10 cellular contexts compared by ENCODE assay signal in the genomic region with DNA sequence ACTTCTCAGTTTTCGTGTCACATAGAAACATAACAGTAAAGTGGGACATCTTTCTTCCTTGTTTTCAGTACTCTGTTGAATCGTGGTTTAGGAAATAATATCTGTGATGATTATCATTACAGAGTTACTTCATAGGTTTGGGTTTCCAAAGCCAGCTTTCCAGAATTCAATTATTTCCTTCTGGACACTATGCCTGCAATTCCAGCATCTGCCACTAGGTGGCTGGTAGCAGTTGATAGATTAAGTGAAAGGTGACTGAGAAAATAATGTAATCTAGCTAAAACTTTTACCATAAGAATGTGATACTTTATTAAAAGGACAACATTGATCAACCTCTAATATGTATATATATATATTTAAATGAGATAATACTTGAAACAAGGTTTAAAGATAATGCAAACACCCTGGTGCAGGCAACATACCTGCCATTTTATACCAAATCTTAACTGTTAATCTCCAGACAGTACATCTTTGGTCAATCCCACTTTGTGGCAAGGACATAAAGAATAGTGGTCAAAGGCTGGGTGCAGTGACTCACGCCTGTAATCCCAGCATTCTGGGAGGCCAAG.
DNase-seq lines count a peak whose midpoint lies in the region; ATAC-seq, FAIRE-seq and TF ChIP-seq lines count a peak whose summit lies in the region.
"Had no signal": no experiment of that assay in that cellular context is flagged by ENCODE, and none has a peak within 500 bp of the region (broad histone marks: within the 10 kb centered on the region; RNA-seq: fewer than 3 reads in every experiment).

No MANE protein-coding gene starts in this region.

- FAIRE-seq in endothelial cell of umbilical vein (lab: Jason Lieb, UNC) = peak; percentile 54
- FAIRE-seq: colon had no signal

- H3K9me1 ChIP-seq in endothelial cell of umbilical vein (replicated peaks; ENCODE audit: control insufficient read depth, extremely low read depth, insufficient read depth, low read length) = no peaks in the 10 kb centered on the region

- WGBS in spleen, 5 donors = 73 to 87% (median 79%) methylated on average over 3 of the region's 3 CpGs

- intact Hi-C loops in endothelial cell of umbilical vein (cut with micrococcal nuclease) = no loop called here
- intact Hi-C loops in spleen (cut with DNase I; ENCODE audit: low total_unique reads) = no loop called here

- no peak overlapping the region for H3K4me2 ChIP-seq in OCI-LY3 (ENCODE audit: low read length)
- H3K4me2 ChIP-seq in endothelial cell of umbilical vein (ENCODE audit: insufficient read depth, low read length) = no peak overlapping the region

- peak; percentile 60 for DNase-seq in NCI-H82 (lab: John Stamatoyannopoulos, UW)
- no peak for DNase-seq in NCI-H82 treated with DMSO at 0.1 percent for 48 hours (lab: John Stamatoyannopoulos, UW; ENCODE audit: unreplicated experiment)
- DNase-seq in endothelial cell of umbilical vein (ENCODE audit: low read depth, low spot score) = no peak
- DNase-seq in spleen = no peak
- DNase-seq in middle frontal gyrus (ENCODE audit: extremely low spot score, low spot score) = no peak

- POLR2A ChIA-PET in endothelial cell of umbilical vein (lab: Charles Lee) = no interaction called here

- peaks cover 4% of the 10 kb centered on the region; the same call in 1 of the 2 replicates for H3K9me3 ChIP-seq in OCI-LY3 (ENCODE audit: insufficient read depth, low read length)
- no peaks in the 10 kb centered on the region for H3K9me3 ChIP-seq in endothelial cell of umbilical vein (replicated peaks; ENCODE audit: control insufficient read depth, insufficient read depth, low read length)
- peaks cover 0 to 12% (median 10%) of the 10 kb centered on the region in 8 donors for H3K9me3 ChIP-seq in spleen

- H3K9ac ChIP-seq in OCI-LY3 (ENCODE audit: low read length) (no peak overlapping the region), endothelial cell of umbilical vein (replicated peaks; ENCODE audit: extremely low read depth, insufficient read depth, low read length) (no peak overlapping the region)

- CTCF ChIA-PET in endothelial cell of umbilical vein (lab: Charles Lee) = interaction anchor here (0.7 to 4.4 kb wide), 15 partner anchors 12 to 135 kb away, joined by 3 to 30 read pairs (median 4); partner anchors contain the start of gene SH3PXD2A

- dilution Hi-C loops in endothelial cell of umbilical vein (cut with MboI; ENCODE audit: extremely low pct_ligation_motif_present, low sequenced_read_pairs) = no loop called here

- H3K36me3 ChIP-seq in OCI-LY3 (replicated peaks; ENCODE audit: low read depth, low read length) = no peaks in the 10 kb centered on the region
- no peaks in the 10 kb centered on the region for H3K36me3 ChIP-seq in endothelial cell of umbilical vein (ENCODE audit: control insufficient read depth in 2 of 2, extremely low read depth in 1 of 2, insufficient read depth in 2 of 2, low read length in 2 of 2)
- H3K36me3 ChIP-seq in spleen = no peaks in the 10 kb centered on the region

- H3K4me1 ChIP-seq in OCI-LY3 (ENCODE audit: low read length) (no peaks in the 10 kb centered on the region), endothelial cell of umbilical vein (ENCODE audit: control insufficient read depth, extremely low read depth, insufficient read depth, low read length) (peaks cover 7% of the 10 kb centered on the region), spleen (peaks cover 5 to 18% (median 13%) of the 10 kb centered on the region in 6 donors)

- no peak for ATAC-seq in HG02798 (IDR thresholded peaks at IDR 0.05; ENCODE audit: poor library complexity, unreplicated experiment)
- no peak for ATAC-seq in HG03571 (IDR thresholded peaks at IDR 0.05; ENCODE audit: unreplicated experiment)
- ATAC-seq: sciatic nerve had no signal

- TF ChIP-seq POLR2A in endothelial cell of umbilical vein (IDR thresholded peaks at IDR 0.05; ENCODE audit: low read depth, low read length) = no peak
- TF ChIP-seq POLR2A in spleen (IDR thresholded peaks at IDR 0.05) = no peak

- H4K20me1 ChIP-seq in OCI-LY3 (ENCODE audit: insufficient read depth, low read length) (no peaks in the 10 kb centered on the region), endothelial cell of umbilical vein (replicated peaks; ENCODE audit: control insufficient read depth, extremely low read depth, insufficient read depth, low read length) (no peaks in the 10 kb centered on the region)

- no TSS peak for BruUV-seq in endothelial cell of umbilical vein (replicated peaks; lab: Mats Ljungman, UMichigan)

- no peaks in the 10 kb centered on the region for H3K27me3 ChIP-seq in OCI-LY3 (ENCODE audit: low read depth, low read length)
- H3K27me3 ChIP-seq in endothelial cell of umbilical vein (ENCODE audit: control insufficient read depth in 2 of 2, insufficient read depth in 2 of 2, low read length in 2 of 2) = no peaks in the 10 kb centered on the region
- no peaks in the 10 kb centered on the region for H3K27me3 ChIP-seq in spleen (replicated peaks in 1 of 7)

- H3K79me2 ChIP-seq in OCI-LY3 (ENCODE audit: low read length) = no peaks in the 10 kb centered on the region
- H3K79me2 ChIP-seq in endothelial cell of umbilical vein (ENCODE audit: control insufficient read depth, insufficient read depth, low read length) = no peaks in the 10 kb centered on the region

- TF ChIP-seq CTCF in OCI-LY3 (IDR thresholded peaks at IDR 0.05; ENCODE audit: low read depth, low read length) = peak; percentile 54
- peak; percentile 57 to 62 for TF ChIP-seq CTCF in endothelial cell of umbilical vein (IDR thresholded peaks at IDR 0.05; ENCODE audit: extremely low read depth in 1 of 2, insufficient read depth in 1 of 2, low read depth in 1 of 2, low read length in 2 of 2)
- peak; percentile 25 to 78 (median 68) for TF ChIP-seq CTCF in spleen (IDR thresholded peaks at IDR 0.05 in 8 of 11, conservative IDR thresholded peaks at IDR 0.05 in 3 of 11)

- H3K4me3 ChIP-seq in OCI-LY3 (ENCODE audit: low read length) = no peak overlapping the region
- H3K4me3 ChIP-seq in endothelial cell of umbilical vein (replicated peaks in 1 of 3; ENCODE audit: insufficient read depth in 1 of 3, low read depth in 1 of 3, low read length in 3 of 3) = no peak overlapping the region
- no peak overlapping the region for H3K4me3 ChIP-seq in spleen

- H3K27ac ChIP-seq in OCI-LY3 (ENCODE audit: low read length) (no peak overlapping the region), endothelial cell of umbilical vein (ENCODE audit: insufficient read depth, low read depth, low read length) (no peak overlapping the region), spleen (no peak overlapping the region)

- no peak overlapping the region for H2AFZ ChIP-seq in OCI-LY3 (ENCODE audit: low read depth, low read length)
- H2AFZ ChIP-seq in endothelial cell of umbilical vein (ENCODE audit: low read depth, low read length) = no peak overlapping the region

TF ChIP-seq in endothelial cell of umbilical vein, 7 proteins besides CTCF, POLR2A, EP300 and RAD21:
- no peak for TF ChIP-seq MYC (IDR thresholded peaks at IDR 0.05; ENCODE audit: low read depth, low read length)
- no peak for TF ChIP-seq POLR2AphosphoS5 (IDR thresholded peaks at IDR 0.05; ENCODE audit: insufficient read depth, low read depth, low read length)
- no peak for TF ChIP-seq GATA2 (IDR thresholded peaks at IDR 0.05; ENCODE audit: insufficient read depth, insufficient read length, low read depth, low read length)
